Comparison of ENCODE assay signal across 1 cellular context in genomic region chr17:75048396-75048933, GRCh38.
TF ChIP-seq lines count a peak whose summit lies in the region.

No MANE protein-coding gene starts in this region.

TF ChIP-seq in GM23338, 12 proteins besides CTCF, POLR2A, EP300 and RAD21 (continued from another document):
- no peak for TF ChIP-seq REST (IDR thresholded peaks at IDR 0.05; ENCODE audit: unreplicated experiment)
TF ChIP-seq in GM23338: peak in this region for 0.
